In the genomic region with DNA sequence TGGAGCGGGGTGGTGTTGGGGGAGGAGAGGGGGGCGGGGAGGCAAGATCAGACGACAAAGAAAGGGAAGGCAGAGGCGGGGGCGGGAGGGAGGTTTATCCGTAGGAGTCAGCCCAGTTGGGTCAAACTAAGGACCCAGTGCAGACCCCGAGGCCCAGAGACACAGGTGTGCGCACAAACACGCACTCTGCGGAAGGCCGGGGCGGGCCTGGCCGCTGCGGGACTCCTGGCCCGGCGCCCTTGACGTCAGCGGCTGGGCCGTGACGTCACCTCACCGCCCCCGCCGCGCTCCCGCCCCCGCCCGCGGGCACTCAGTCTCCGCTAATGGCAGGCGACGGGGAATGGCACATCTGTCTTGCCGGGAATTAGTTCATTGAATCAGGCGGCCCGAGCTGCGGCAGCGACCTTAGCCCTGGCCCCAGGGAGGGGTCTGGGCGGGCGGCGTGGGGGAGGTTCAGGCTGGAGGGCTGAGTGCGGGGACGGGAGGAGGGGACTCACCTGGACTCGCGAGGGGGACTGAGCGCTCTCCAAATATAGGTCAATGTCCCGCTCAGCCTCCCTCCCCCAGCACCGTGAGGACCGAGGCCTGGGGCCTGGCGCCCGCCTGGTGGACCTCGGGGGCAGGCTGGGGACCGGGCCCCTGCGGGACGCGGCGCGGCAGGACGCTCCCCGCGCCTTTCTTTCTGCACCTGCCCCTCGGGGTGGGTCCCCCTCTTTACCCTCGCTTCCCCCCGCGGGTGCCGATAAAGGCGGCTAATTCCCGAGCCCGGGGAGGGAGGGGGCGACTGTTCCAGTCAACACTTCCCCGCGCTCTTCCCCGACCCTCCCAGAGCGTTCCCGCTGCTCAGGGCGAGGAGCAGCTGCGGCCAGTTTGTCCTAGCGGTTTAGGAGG, we compare ENCODE assay signal across 9 cellular contexts. TPM values are rescaled to one million over a fixed set of nuclear protein-coding genes. Genes with fewer than 3 reads are reported as not detected.
DNase-seq lines count a peak whose midpoint lies in the region; ATAC-seq, FAIRE-seq and TF ChIP-seq lines count a peak whose summit lies in the region.
"Had no signal": no experiment of that assay in that cellular context is flagged by ENCODE, and none has a peak within 500 bp of the region (broad histone marks: within the 10 kb centered on the region; RNA-seq: fewer than 3 reads in every experiment).

No MANE protein-coding gene starts in this region.

- H3K27me3 ChIP-seq in BLaER1 treated with 17β-estradiol and CSF1 and Interleukin-3, amounts not matched to agents 10 nM and 100 nM: peaks cover 37 to 69% (median 62%) of the 10 kb centered on the region in 11 experiments
- H3K27me3 ChIP-seq in Panc1 (ENCODE audit: control insufficient read depth, insufficient read depth, low read length) (peaks cover 3% of the 10 kb centered on the region; the same call in 1 of the 2 replicates), iPS-15b (ENCODE audit: control insufficient read depth, insufficient read depth, low read length) (peaks cover 32% of the 10 kb centered on the region), small intestine (ENCODE audit: control insufficient read depth in 2 of 2, insufficient read depth in 2 of 2, low read length in 2 of 2) (peaks cover 0 to 20% of the 10 kb centered on the region in 2 donors)

- no peak for DNase-seq in Panc1 (ENCODE audit: low read depth, low spot score)
- DNase-seq in astrocyte of the hippocampus (ENCODE audit: low read depth, low spot score): peak; percentile 58
- DNase-seq in small intestine: peak; percentile 9
- DNase-seq in NCI-H128 (lab: John Stamatoyannopoulos, UW; ENCODE audit: unreplicated experiment): no peak

- H3K9ac ChIP-seq in BLaER1 treated with 17β-estradiol and CSF1 and Interleukin-3, amounts not matched to agents 10 nM and 100 nM: no peak overlapping the region
- H3K9ac ChIP-seq in iPS-15b (ENCODE audit: low read depth, low read length): no peak overlapping the region

- CTCF ChIA-PET in Panc1 (lab: Charles Lee): no interaction called here

- 1 to 3% (median 2%) methylated on average over 57 to 74 of the region's 76 CpGs for WGBS in small intestine, 3 donors

- POLR2A ChIA-PET in Panc1 (lab: Charles Lee): interaction anchor here (0.6 kb wide), 1 partner anchor 48 kb away, joined by 8 read pairs; no protein-coding TSS in a partner anchor

- H4K20me1 ChIP-seq in BLaER1 treated with 17β-estradiol and CSF1 and Interleukin-3, amounts not matched to agents 10 nM and 100 nM: peaks cover 0 to 26% (median 4%) of the 10 kb centered on the region in 11 experiments; a peak in 9 of 22 replicates

- no TSS peak for BruUV-seq in Panc1 (replicated peaks; lab: Mats Ljungman, UMichigan)

- no peaks in the 10 kb centered on the region for H3K9me3 ChIP-seq in BLaER1 treated with 17β-estradiol and CSF1 and Interleukin-3, amounts not matched to agents 10 nM and 100 nM (replicated peaks in 1 of 11)
- no peaks in the 10 kb centered on the region for H3K9me3 ChIP-seq in Panc1 (ENCODE audit: control insufficient read depth, insufficient read depth, low read depth, low read length)
- H3K9me3 ChIP-seq in iPS-15b (ENCODE audit: control insufficient read depth, insufficient read depth, low read length): no peaks in the 10 kb centered on the region
- no peaks in the 10 kb centered on the region for H3K9me3 ChIP-seq in small intestine (ENCODE audit: control insufficient read depth, low read depth)

- H3K4me3 ChIP-seq in BLaER1 treated with 17β-estradiol and CSF1 and Interleukin-3, amounts not matched to agents 10 nM and 100 nM: peak overlapping the region in 1 of 10 experiments; percentile 42; a peak in 2 of 20 replicates
- 0 out of 4 replicates have a peak overlapping the region, but pooled peaks of 1 of the 2 experiments have one; percentile 18 for H3K4me3 ChIP-seq in Panc1 (ENCODE audit: low read depth in 2 of 2, low read length in 2 of 2)
- H3K4me3 ChIP-seq in iPS-15b (ENCODE audit: low read depth, low read length): peak overlapping the region; percentile 58
- H3K4me3 ChIP-seq in small intestine (ENCODE audit: low read depth in 1 of 2, low read length in 2 of 2): peak overlapping the region in 1 of 2 donors; percentile 12

- no peak for FAIRE-seq in small intestine (lab: Jason Lieb, UNC)

- peak overlapping the region in 10 of 11 experiments; percentile 29 to 57 (median 50); a peak in 17 of 22 replicates for H3K4me2 ChIP-seq in BLaER1 treated with 17β-estradiol and CSF1 and Interleukin-3, amounts not matched to agents 10 nM and 100 nM

- peak; percentile 12; the same call in 1 of the 2 replicates for ATAC-seq in Panc1
- no peak for ATAC-seq in GM19035 (IDR thresholded peaks at IDR 0.05; ENCODE audit: unreplicated experiment)
- ATAC-seq in GM19351 (IDR thresholded peaks at IDR 0.05; ENCODE audit: unreplicated experiment): no peak

- H3K36me3 ChIP-seq in BLaER1 treated with 17β-estradiol and CSF1 and Interleukin-3, amounts not matched to agents 10 nM and 100 nM: no peaks in the 10 kb centered on the region
- no peaks in the 10 kb centered on the region for H3K36me3 ChIP-seq in Panc1 (ENCODE audit: control insufficient read depth, insufficient read depth, low read length)
- no peaks in the 10 kb centered on the region for H3K36me3 ChIP-seq in iPS-15b (ENCODE audit: control insufficient read depth, insufficient read depth, low read length)
- no peaks in the 10 kb centered on the region for H3K36me3 ChIP-seq in small intestine (ENCODE audit: control insufficient read depth in 2 of 2, insufficient read depth in 2 of 2, low read length in 2 of 2)

- intact Hi-C loops in Panc1 (cut with micrococcal nuclease; ENCODE audit: unreplicated experiment): no loop called here

- in situ Hi-C loops in Panc1 (cut with HindIII; ENCODE audit: low pct_unique_long_range_greater_than_20kb, low sequenced_read_pairs): no loop called here

- no peak for TF ChIP-seq CTCF in Panc1 (IDR thresholded peaks at IDR 0.05)

- peaks cover 6 to 18% (median 17%) of the 10 kb centered on the region in 10 experiments; a peak in 16 of 20 replicates for H3K4me1 ChIP-seq in BLaER1 treated with 17β-estradiol and CSF1 and Interleukin-3, amounts not matched to agents 10 nM and 100 nM
- H3K4me1 ChIP-seq in Panc1 (ENCODE audit: control insufficient read depth, insufficient read depth, low read length) (no peaks in the 10 kb centered on the region; the same call in 1 of the 2 replicates), iPS-15b (ENCODE audit: control insufficient read depth, insufficient read depth, low read length) (peaks cover 2% of the 10 kb centered on the region), small intestine (ENCODE audit: control insufficient read depth in 2 of 2, insufficient read depth in 1 of 2, low read depth in 1 of 2, low read length in 1 of 2) (no peaks in the 10 kb centered on the region)

- no peak overlapping the region for H3K27ac ChIP-seq in BLaER1 treated with 17β-estradiol and CSF1 and Interleukin-3, amounts not matched to agents 10 nM and 100 nM
- H3K27ac ChIP-seq in Panc1 (ENCODE audit: low read length) (no peak overlapping the region), small intestine (ENCODE audit: low read depth in 1 of 2, low read length in 1 of 2) (no peak overlapping the region)

RNA-seq across cellular contexts. Expression of a gene that starts 15.5 kb away (rescaled TPM):
- total RNA-seq in Panc1 (2021; ENCODE audit: unreplicated experiment): 2.9 TPM
- polyA plus RNA-seq in Panc1 (2012; ENCODE audit: insufficient read length): 5.0 TPM
- 1 to 10 TPM in 1 of 3 donors, not detected in 2; 1.7 TPM for polyA plus RNA-seq in small intestine
- total RNA-seq: subcutaneous adipose tissue had no signal

RNA-seq across cellular contexts. Expression of a gene that starts 17.0 kb away (rescaled TPM):
- total RNA-seq in Panc1 (2021; ENCODE audit: unreplicated experiment): 0.18 TPM
- polyA plus RNA-seq in Panc1 (2012; ENCODE audit: insufficient read length): 0.17 TPM
- polyA plus RNA-seq in small intestine: not detected
- total RNA-seq: subcutaneous adipose tissue had no signal

RNA-seq across cellular contexts. Expression of a gene that starts 22.8 kb away (rescaled TPM):
- total RNA-seq in Panc1 (2021; ENCODE audit: unreplicated experiment): not detected
- polyA plus RNA-seq in Panc1 (2012; ENCODE audit: insufficient read length): not detected
- not detected for polyA plus RNA-seq in small intestine
- total RNA-seq: subcutaneous adipose tissue had no signal

RNA-seq across cellular contexts. Expression of a gene that starts 36.3 kb away (rescaled TPM):
- not detected for total RNA-seq in Panc1 (2021; ENCODE audit: unreplicated experiment)
- not detected for polyA plus RNA-seq in Panc1 (2012; ENCODE audit: insufficient read length)
- polyA plus RNA-seq in small intestine: not detected
- total RNA-seq: subcutaneous adipose tissue had no signal

RNA-seq across cellular contexts. Expression of a gene that starts 47.2 kb away (rescaled TPM):
- not detected for total RNA-seq in Panc1 (2021; ENCODE audit: unreplicated experiment)
- polyA plus RNA-seq in Panc1 (2012; ENCODE audit: insufficient read length): 0.19 TPM
- polyA plus RNA-seq in small intestine: 100 to 1,000 TPM in 2 of 3 donors, 10 to 100 TPM in 1; 37.7 to 261 (median 204) TPM
- total RNA-seq: subcutaneous adipose tissue had no signal

Comparison
In these comparisons a context has a peak if more than half of its experiments do, and no peak if none do; other contexts are left out.
1. DNase-seq: peak in astrocyte of the hippocampus (single experiment) and small intestine (single experiment); none in Panc1 (single experiment) and NCI-H128 (single experiment).